Comparison of ENCODE assay signal across 15 cellular contexts in the genomic region with DNA sequence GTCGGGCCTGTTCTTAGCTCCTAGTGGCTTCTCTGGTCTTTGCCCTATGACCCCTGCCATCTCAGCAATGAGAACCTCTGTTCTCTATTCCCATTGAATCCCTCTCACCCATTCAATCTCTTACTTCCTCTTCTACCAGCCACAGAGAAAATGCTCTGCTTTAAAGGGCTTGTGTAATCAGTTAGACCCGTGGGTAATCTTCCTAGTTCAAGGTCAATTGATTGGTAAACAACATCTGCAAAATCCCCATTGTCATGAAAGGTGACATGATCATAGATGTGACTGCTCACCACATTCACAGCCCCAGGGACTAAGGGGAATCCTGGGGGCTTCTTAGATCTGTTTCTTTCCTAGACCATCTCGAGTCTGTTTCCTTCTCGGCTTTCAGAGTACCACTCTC. TPM values are rescaled to one million over a fixed set of nuclear protein-coding genes. Genes with fewer than 3 reads are reported as not detected.
DNase-seq lines count a peak whose midpoint lies in the region; ATAC-seq lines count a peak whose summit lies in the region.
"Had no signal": no experiment of that assay in that cellular context is flagged by ENCODE, and none has a peak within 500 bp of the region (broad histone marks: within the 10 kb centered on the region; RNA-seq: fewer than 3 reads in every experiment).

No MANE protein-coding gene starts in this region.

- ATAC-seq in GM18873 (IDR thresholded peaks at IDR 0.05; ENCODE audit: low FRiP score, unreplicated experiment) (peak; percentile 71), HG02885 (IDR thresholded peaks at IDR 0.05; ENCODE audit: poor library complexity, unreplicated experiment) (peak; percentile 55)
- ATAC-seq: left lung had no signal

- peak; percentile 77 for DNase-seq in CD1c-positive myeloid dendritic cell (ENCODE audit: extremely low spot score)
- peak; percentile 23 for DNase-seq in NOMO-1 treated with dmso at 0.1 percent for 144 hours (lab: John Stamatoyannopoulos, UW; ENCODE audit: unreplicated experiment)
- no peak for DNase-seq in hepatic stellate cell (ENCODE audit: low spot score)
- no peak for DNase-seq in DMS79 (lab: John Stamatoyannopoulos, UW)
- no peak for DNase-seq in middle frontal gyrus (ENCODE audit: extremely low spot score, low spot score)
- no peak for DNase-seq in HT-29 (ENCODE audit: low spot score)
- DNase-seq: head of caudate nucleus, KG1, left lung, NCI-H345, occipital lobe, SHP77 had no signal

RNA-seq across cellular contexts. Expression of a gene that starts 7.2 kb away (rescaled TPM):
- not detected in 2 replicates for total RNA-seq in HT-29 (2014; rRNA removed; shearing (Covaris generic))
- total RNA-seq: left lung, occipital lobe, spleen had no signal

RNA-seq across cellular contexts. Expression of a gene that starts 13.6 kb away (rescaled TPM):
- 0.05 and 0.16 TPM in 2 replicates for total RNA-seq in HT-29 (2014; rRNA removed; shearing (Covaris generic))
- total RNA-seq: occipital lobe had no signal

RNA-seq across cellular contexts. Expression of a gene that starts 36.2 kb away (rescaled TPM):
- 2.3 and 2.4 TPM in 2 replicates for total RNA-seq in HT-29 (2014; rRNA removed; shearing (Covaris generic))

Comparison
In these comparisons a context has a peak if more than half of its experiments do, and no peak if none do; other contexts are left out.
1. DNase-seq: peak in CD1c-positive myeloid dendritic cell (single experiment) and NOMO-1 treated with dmso at 0.1 percent for 144 hours (single experiment); none in hepatic stellate cell (single experiment), DMS79 (single experiment), middle frontal gyrus (single experiment) and HT-29 (single experiment).